Comparison of ENCODE assay signal across 1 cellular context in genomic region chr19:50896591-50897190, GRCh38.
TF ChIP-seq lines count a peak whose summit lies in the region.

No MANE protein-coding gene starts in this region.

TF ChIP-seq in A549, 52 proteins besides CTCF, POLR2A, EP300 and RAD21 (continued from another document):
- TF ChIP-seq USF2 (IDR thresholded peaks at IDR 0.05), result peak; percentile 85
